1 cellular context compared by ENCODE assay signal in genomic region chr5:150656191-150657132, GRCh38.
TF ChIP-seq lines count a peak whose summit lies in the region.

No MANE protein-coding gene starts in this region.

TF ChIP-seq in K562, 482 proteins besides CTCF, POLR2A, EP300 and RAD21 (continued from another document and continues in another):
- TF ChIP-seq HMGN3 (IDR thresholded peaks at IDR 0.05; ENCODE audit: borderline replicate concordance, extremely low read depth, insufficient read length, low read depth, low read length) (peak; percentile 83), CBX1 (IDR thresholded peaks at IDR 0.05; ENCODE audit: low read depth) (0 out of 2 replicates have a peak, but pooled peaks have one; percentile 41), NRF1 (conservative IDR thresholded peaks at IDR 0.05 in 1 of 2, IDR thresholded peaks at IDR 0.05 in 1 of 2) (peak; percentile 80 to 83), ZBTB7A (IDR thresholded peaks at IDR 0.05; ENCODE audit: borderline replicate concordance, control insufficient read depth, low read depth, low read length) (peak; percentile 94; the same call in 1 of the 2 replicates), LCOR (CRISPR knock-in tag; IDR thresholded peaks at IDR 0.05) (0 out of 2 replicates have a peak, but pooled peaks have one; percentile 30), CGGBP1 (CRISPR knock-in tag; IDR thresholded peaks at IDR 0.05) (peak; percentile 28; the same call in 1 of the 2 replicates), ZNF174 (CRISPR knock-in tag; IDR thresholded peaks at IDR 0.05) (no peak), E2F1 (CRISPR knock-in tag; IDR thresholded peaks at IDR 0.05) (peak; percentile 65; the same call in 1 of the 2 replicates), E2F6 (IDR thresholded peaks at IDR 0.05; ENCODE audit: borderline replicate concordance in 1 of 2, extremely low read depth in 1 of 2, insufficient read depth in 1 of 2, insufficient read length in 1 of 2, low read depth in 1 of 2, low read length in 1 of 2, poor library complexity in 1 of 2, severe bottlenecking in 1 of 2) (peak; percentile 72 to 93), TCF3 (CRISPR knock-in tag; IDR thresholded peaks at IDR 0.05) (0 out of 2 replicates have a peak, but pooled peaks have one; percentile 21), ARID2 (IDR thresholded peaks at IDR 0.05) (0 out of 2 replicates have a peak, but pooled peaks have one; percentile 44), TBP (optimal IDR thresholded peaks at IDR 0.05; ENCODE audit: low read depth, low read length) (peak; percentile 13), SMC3 (conservative IDR thresholded peaks at IDR 0.05; ENCODE audit: insufficient read depth, low read depth, low read length) (peak; percentile 73), HNRNPK (IDR thresholded peaks at IDR 0.05; ENCODE audit: low read depth, low read length, poor library complexity, severe bottlenecking) (peak; percentile 75), CXXC5 (CRISPR knock-in tag; IDR thresholded peaks at IDR 0.05) (peak; percentile 80), STAG1 (CRISPR knock-in tag; IDR thresholded peaks at IDR 0.05; ENCODE audit: borderline replicate concordance) (peak; percentile 50), NFIC (IDR thresholded peaks at IDR 0.05) (peak; percentile 55; the same call in 1 of the 2 replicates), ZNF146 (CRISPR knock-in tag; IDR thresholded peaks at IDR 0.05; ENCODE audit: unreplicated experiment) (no peak), MYC (IDR thresholded peaks at IDR 0.05; ENCODE audit: low read depth, low read length) (peak; percentile 59; the same call in 1 of the 2 replicates), MYC (CRISPR knock-in tag; IDR thresholded peaks at IDR 0.05; ENCODE audit: borderline replicate concordance, low read depth) (no peak), PML (IDR thresholded peaks at IDR 0.05; ENCODE audit: low read length) (0 out of 2 replicates have a peak, but pooled peaks have one; percentile 30), FOXK1 (CRISPR knock-in tag; IDR thresholded peaks at IDR 0.05; ENCODE audit: borderline replicate concordance) (no peak), FOXP1 (CRISPR knock-in tag; IDR thresholded peaks at IDR 0.05) (peak; percentile 31; the same call in 1 of the 2 replicates), ARID1B (IDR thresholded peaks at IDR 0.05) (no peak), EGR1 (conservative IDR thresholded peaks at IDR 0.05) (peak; percentile 70), ZNF395 (CRISPR knock-in tag; IDR thresholded peaks at IDR 0.05) (peak; percentile 41; the same call in 1 of the 2 replicates), RBFOX2 (IDR thresholded peaks at IDR 0.05; ENCODE audit: low read depth, low read length) (peak; percentile 69)
- TF ChIP-seq, protein P1, sequence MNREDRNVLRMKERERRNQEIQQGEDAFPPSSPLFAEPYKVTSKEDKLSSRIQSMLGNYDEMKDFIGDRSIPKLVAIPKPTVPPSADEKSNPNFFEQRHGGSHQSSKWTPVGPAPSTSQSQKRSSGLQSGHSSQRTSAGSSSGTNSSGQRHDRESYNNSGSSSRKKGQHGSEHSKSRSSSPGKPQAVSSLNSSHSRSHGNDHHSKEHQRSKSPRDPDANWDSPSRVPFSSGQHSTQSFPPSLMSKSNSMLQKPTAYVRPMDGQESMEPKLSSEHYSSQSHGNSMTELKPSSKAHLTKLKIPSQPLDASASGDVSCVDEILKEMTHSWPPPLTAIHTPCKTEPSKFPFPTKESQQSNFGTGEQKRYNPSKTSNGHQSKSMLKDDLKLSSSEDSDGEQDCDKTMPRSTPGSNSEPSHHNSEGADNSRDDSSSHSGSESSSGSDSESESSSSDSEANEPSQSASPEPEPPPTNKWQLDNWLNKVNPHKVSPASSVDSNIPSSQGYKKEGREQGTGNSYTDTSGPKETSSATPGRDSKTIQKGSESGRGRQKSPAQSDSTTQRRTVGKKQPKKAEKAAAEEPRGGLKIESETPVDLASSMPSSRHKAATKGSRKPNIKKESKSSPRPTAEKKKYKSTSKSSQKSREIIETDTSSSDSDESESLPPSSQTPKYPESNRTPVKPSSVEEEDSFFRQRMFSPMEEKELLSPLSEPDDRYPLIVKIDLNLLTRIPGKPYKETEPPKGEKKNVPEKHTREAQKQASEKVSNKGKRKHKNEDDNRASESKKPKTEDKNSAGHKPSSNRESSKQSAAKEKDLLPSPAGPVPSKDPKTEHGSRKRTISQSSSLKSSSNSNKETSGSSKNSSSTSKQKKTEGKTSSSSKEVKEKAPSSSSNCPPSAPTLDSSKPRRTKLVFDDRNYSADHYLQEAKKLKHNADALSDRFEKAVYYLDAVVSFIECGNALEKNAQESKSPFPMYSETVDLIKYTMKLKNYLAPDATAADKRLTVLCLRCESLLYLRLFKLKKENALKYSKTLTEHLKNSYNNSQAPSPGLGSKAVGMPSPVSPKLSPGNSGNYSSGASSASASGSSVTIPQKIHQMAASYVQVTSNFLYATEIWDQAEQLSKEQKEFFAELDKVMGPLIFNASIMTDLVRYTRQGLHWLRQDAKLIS (CRISPR knock-in tag; IDR thresholded peaks at IDR 0.05): peak; percentile 79
- TF ChIP-seq, protein P2, sequence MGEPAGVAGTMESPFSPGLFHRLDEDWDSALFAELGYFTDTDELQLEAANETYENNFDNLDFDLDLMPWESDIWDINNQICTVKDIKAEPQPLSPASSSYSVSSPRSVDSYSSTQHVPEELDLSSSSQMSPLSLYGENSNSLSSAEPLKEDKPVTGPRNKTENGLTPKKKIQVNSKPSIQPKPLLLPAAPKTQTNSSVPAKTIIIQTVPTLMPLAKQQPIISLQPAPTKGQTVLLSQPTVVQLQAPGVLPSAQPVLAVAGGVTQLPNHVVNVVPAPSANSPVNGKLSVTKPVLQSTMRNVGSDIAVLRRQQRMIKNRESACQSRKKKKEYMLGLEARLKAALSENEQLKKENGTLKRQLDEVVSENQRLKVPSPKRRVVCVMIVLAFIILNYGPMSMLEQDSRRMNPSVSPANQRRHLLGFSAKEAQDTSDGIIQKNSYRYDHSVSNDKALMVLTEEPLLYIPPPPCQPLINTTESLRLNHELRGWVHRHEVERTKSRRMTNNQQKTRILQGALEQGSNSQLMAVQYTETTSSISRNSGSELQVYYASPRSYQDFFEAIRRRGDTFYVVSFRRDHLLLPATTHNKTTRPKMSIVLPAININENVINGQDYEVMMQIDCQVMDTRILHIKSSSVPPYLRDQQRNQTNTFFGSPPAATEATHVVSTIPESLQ (CRISPR knock-in tag; IDR thresholded peaks at IDR 0.05): 0 out of 2 replicates have a peak, but pooled peaks have one; percentile 77
- TF ChIP-seq, protein P3, sequence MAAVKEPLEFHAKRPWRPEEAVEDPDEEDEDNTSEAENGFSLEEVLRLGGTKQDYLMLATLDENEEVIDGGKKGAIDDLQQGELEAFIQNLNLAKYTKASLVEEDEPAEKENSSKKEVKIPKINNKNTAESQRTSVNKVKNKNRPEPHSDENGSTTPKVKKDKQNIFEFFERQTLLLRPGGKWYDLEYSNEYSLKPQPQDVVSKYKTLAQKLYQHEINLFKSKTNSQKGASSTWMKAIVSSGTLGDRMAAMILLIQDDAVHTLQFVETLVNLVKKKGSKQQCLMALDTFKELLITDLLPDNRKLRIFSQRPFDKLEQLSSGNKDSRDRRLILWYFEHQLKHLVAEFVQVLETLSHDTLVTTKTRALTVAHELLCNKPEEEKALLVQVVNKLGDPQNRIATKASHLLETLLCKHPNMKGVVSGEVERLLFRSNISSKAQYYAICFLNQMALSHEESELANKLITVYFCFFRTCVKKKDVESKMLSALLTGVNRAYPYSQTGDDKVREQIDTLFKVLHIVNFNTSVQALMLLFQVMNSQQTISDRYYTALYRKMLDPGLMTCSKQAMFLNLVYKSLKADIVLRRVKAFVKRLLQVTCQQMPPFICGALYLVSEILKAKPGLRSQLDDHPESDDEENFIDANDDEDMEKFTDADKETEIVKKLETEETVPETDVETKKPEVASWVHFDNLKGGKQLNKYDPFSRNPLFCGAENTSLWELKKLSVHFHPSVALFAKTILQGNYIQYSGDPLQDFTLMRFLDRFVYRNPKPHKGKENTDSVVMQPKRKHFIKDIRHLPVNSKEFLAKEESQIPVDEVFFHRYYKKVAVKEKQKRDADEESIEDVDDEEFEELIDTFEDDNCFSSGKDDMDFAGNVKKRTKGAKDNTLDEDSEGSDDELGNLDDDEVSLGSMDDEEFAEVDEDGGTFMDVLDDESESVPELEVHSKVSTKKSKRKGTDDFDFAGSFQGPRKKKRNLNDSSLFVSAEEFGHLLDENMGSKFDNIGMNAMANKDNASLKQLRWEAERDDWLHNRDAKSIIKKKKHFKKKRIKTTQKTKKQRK (IDR thresholded peaks at IDR 0.05; ENCODE audit: borderline replicate concordance, low read depth, low read length): no peak
- TF ChIP-seq, protein P4, sequence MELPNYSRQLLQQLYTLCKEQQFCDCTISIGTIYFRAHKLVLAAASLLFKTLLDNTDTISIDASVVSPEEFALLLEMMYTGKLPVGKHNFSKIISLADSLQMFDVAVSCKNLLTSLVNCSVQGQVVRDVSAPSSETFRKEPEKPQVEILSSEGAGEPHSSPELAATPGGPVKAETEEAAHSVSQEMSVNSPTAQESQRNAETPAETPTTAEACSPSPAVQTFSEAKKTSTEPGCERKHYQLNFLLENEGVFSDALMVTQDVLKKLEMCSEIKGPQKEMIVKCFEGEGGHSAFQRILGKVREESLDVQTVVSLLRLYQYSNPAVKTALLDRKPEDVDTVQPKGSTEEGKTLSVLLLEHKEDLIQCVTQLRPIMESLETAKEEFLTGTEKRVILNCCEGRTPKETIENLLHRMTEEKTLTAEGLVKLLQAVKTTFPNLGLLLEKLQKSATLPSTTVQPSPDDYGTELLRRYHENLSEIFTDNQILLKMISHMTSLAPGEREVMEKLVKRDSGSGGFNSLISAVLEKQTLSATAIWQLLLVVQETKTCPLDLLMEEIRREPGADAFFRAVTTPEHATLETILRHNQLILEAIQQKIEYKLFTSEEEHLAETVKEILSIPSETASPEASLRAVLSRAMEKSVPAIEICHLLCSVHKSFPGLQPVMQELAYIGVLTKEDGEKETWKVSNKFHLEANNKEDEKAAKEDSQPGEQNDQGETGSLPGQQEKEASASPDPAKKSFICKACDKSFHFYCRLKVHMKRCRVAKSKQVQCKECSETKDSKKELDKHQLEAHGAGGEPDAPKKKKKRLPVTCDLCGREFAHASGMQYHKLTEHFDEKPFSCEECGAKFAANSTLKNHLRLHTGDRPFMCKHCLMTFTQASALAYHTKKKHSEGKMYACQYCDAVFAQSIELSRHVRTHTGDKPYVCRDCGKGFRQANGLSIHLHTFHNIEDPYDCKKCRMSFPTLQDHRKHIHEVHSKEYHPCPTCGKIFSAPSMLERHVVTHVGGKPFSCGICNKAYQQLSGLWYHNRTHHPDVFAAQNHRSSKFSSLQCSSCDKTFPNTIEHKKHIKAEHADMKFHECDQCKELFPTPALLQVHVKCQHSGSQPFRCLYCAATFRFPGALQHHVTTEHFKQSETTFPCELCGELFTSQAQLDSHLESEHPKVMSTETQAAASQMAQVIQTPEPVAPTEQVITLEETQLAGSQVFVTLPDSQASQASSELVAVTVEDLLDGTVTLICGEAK (IDR thresholded peaks at IDR 0.05): peak; percentile 27; the same call in 1 of the 2 replicates
- TF ChIP-seq, protein P4 (CRISPR knock-in tag; IDR thresholded peaks at IDR 0.05): no peak
